ENCODE assay signal across 16 cellular contexts in the genomic region with DNA sequence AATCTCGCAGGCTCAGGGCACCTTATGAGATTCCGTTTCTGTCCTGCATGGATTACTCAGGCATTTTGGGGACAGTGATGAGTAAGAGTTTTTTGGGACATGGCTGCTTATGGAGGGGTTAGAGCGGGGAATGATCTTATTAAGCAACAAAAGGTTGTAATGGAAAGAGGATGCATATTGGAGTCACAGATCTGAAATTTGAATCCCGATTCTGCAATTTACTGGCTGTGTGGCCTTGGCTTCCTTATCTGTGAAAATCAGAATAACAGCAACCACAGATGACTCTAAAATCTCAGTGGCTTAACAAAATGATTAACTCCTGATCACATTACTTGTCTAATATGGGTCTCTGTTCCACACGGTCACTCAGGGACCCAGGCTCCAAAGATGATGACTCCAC. TPM values are rescaled to one million over a fixed set of nuclear protein-coding genes. Genes with fewer than 3 reads are reported as not detected.
DNase-seq lines count a peak whose midpoint lies in the region; ATAC-seq and TF ChIP-seq lines count a peak whose summit lies in the region.
"Had no signal": no experiment of that assay in that cellular context is flagged by ENCODE, and none has a peak within 500 bp of the region (broad histone marks: within the 10 kb centered on the region; RNA-seq: fewer than 3 reads in every experiment).

No MANE protein-coding gene starts in this region.

- H3K27ac ChIP-seq in GM23338 (ENCODE audit: low read depth) (no peak overlapping the region), stomach smooth muscle (ENCODE audit: low read length) (peak overlapping the region; percentile 55), lower lobe of right lung (no peak overlapping the region)
- H3K27ac ChIP-seq: C4-2B had no signal

- peaks cover 13% of the 10 kb centered on the region; the same call in 1 of the 2 replicates for H3F3A ChIP-seq in GM23338 (replicated peaks; ENCODE audit: low read depth)

- H3K79me2 ChIP-seq in GM23338 (replicated peaks; ENCODE audit: insufficient read depth), result peaks cover 4% of the 10 kb centered on the region

- H3K27me3 Mint-ChIP-seq in GM23338 (ENCODE audit: insufficient read depth, low read depth, poor library complexity) (peaks cover 51% of the 10 kb centered on the region), glutamatergic neuron (ENCODE audit: unreplicated experiment) (peaks cover 13% of the 10 kb centered on the region)

- H3K4me3 ChIP-seq in GM23338 (no peak overlapping the region), stomach smooth muscle (ENCODE audit: low read length in 2 of 2) (no peak overlapping the region), lower lobe of right lung (no peak overlapping the region)

- H3K4me1 ChIP-seq in GM23338 (ENCODE audit: insufficient read depth) (peaks cover 72% of the 10 kb centered on the region), stomach smooth muscle (ENCODE audit: control insufficient read depth, insufficient read depth, low read length) (peaks cover 67% of the 10 kb centered on the region), lower lobe of right lung (peaks cover 24% of the 10 kb centered on the region)

- ATAC-seq in GM23338, result no peak
- no peak for ATAC-seq in lower lobe of right lung
- ATAC-seq: HepG2 had no signal

- intact Hi-C loops in lower lobe of right lung (cut with DNase I), result no loop called here

- 0 out of 2 replicates have a peak overlapping the region, but pooled peaks have one; percentile 64 for H3K4me2 ChIP-seq in GM23338

- H3K4me3 Mint-ChIP-seq in GM23338 (no peak overlapping the region), glutamatergic neuron (ENCODE audit: unreplicated experiment) (peak overlapping the region; percentile 33)

- H3K9ac ChIP-seq in stomach smooth muscle (ENCODE audit: low read length in 2 of 2), result no peak overlapping the region

- H3K27ac Mint-ChIP-seq in GM23338, result no peak overlapping the region
- no peak overlapping the region for H3K27ac Mint-ChIP-seq in glutamatergic neuron (ENCODE audit: unreplicated experiment)

- H3K36me3 ChIP-seq in GM23338 (ENCODE audit: insufficient read depth) (no peaks in the 10 kb centered on the region), stomach smooth muscle (ENCODE audit: control insufficient read depth in 2 of 2, insufficient read depth in 2 of 2, low read length in 2 of 2) (peaks cover 0 to 2% of the 10 kb centered on the region in 2 donors), lower lobe of right lung (no peaks in the 10 kb centered on the region)

- H4K20me1 ChIP-seq in GM23338 (replicated peaks; ENCODE audit: insufficient read depth), result peaks cover 4% of the 10 kb centered on the region; the same call in 1 of the 2 replicates

- H3K36me3 Mint-ChIP-seq in GM23338 (ENCODE audit: low read depth) (peaks cover 15% of the 10 kb centered on the region; the same call in 2 of the 3 replicates), glutamatergic neuron (ENCODE audit: unreplicated experiment) (no peaks in the 10 kb centered on the region)

- H2AFZ ChIP-seq in GM23338, result no peak overlapping the region

- H3K9me3 Mint-ChIP-seq in GM23338, result no peaks in the 10 kb centered on the region; the same call in 2 of the 3 replicates
- H3K9me3 Mint-ChIP-seq in glutamatergic neuron (ENCODE audit: unreplicated experiment), result peaks cover 11% of the 10 kb centered on the region

- 0 out of 2 replicates have a peak, but pooled peaks cover 4% of the 10 kb centered on the region for H3K9me2 ChIP-seq in GM23338 (ENCODE audit: insufficient read depth)

- TF ChIP-seq CTCF in GM23338 (conservative IDR thresholded peaks at IDR 0.05; ENCODE audit: low read depth in 2 of 2), result no peak
- TF ChIP-seq CTCF in glutamatergic neuron (IDR thresholded peaks at IDR 0.05; ENCODE audit: partially characterized antibody, unreplicated experiment), result no peak
- no peak for TF ChIP-seq CTCF in lower lobe of right lung (IDR thresholded peaks at IDR 0.05)

- H3K9me3 ChIP-seq in stomach smooth muscle (ENCODE audit: control insufficient read depth in 2 of 2, low read length in 2 of 2) (peaks cover 0 to 4% of the 10 kb centered on the region in 2 donors), lower lobe of right lung (no peaks in the 10 kb centered on the region)

- DNase-seq in GM23338 (ENCODE audit: low spot score) (no peak), NCI-H82 treated with DMSO at 0.1 percent for 48 hours (lab: John Stamatoyannopoulos, UW; ENCODE audit: unreplicated experiment) (peak; percentile 41), glutamatergic neuron (no peak), glomerular visceral epithelial cell (ENCODE audit: extremely low spot score) (no peak), lower lobe of right lung (no peak), NCI-H1930 (lab: John Stamatoyannopoulos, UW) (no peak)
- DNase-seq: AML-193, KBM-7, NCI-H1105 treated with DMSO at 0.1 percent for 48 hours, NCI-H1694, NCI-H2107, NCI-H510A, NCI-H748 treated with DMSO at 0.1 percent for 48 hours had no signal

- H3K27me3 ChIP-seq in GM23338 (ENCODE audit: insufficient read depth), result peaks cover 63% of the 10 kb centered on the region
- H3K27me3 ChIP-seq in stomach smooth muscle (ENCODE audit: control insufficient read depth in 1 of 2, insufficient read depth in 2 of 2, low read length in 2 of 2), result no peaks in the 10 kb centered on the region
- peaks cover 22% of the 10 kb centered on the region for H3K27me3 ChIP-seq in lower lobe of right lung (ENCODE audit: low read depth)

- H3K4me1 Mint-ChIP-seq in GM23338 (peaks cover 82% of the 10 kb centered on the region), glutamatergic neuron (ENCODE audit: low read depth, unreplicated experiment) (peaks cover 62% of the 10 kb centered on the region)

TF ChIP-seq in GM23338, 12 proteins besides CTCF, POLR2A, EP300 and RAD21 (continues in another document):
- TF ChIP-seq ZNF114 (CRISPR knock-in tag; IDR thresholded peaks at IDR 0.05), result no peak
- TF ChIP-seq EZH2 (IDR thresholded peaks at IDR 0.05; ENCODE audit: low read depth, unreplicated experiment), result no peak
- TF ChIP-seq, protein P1, sequence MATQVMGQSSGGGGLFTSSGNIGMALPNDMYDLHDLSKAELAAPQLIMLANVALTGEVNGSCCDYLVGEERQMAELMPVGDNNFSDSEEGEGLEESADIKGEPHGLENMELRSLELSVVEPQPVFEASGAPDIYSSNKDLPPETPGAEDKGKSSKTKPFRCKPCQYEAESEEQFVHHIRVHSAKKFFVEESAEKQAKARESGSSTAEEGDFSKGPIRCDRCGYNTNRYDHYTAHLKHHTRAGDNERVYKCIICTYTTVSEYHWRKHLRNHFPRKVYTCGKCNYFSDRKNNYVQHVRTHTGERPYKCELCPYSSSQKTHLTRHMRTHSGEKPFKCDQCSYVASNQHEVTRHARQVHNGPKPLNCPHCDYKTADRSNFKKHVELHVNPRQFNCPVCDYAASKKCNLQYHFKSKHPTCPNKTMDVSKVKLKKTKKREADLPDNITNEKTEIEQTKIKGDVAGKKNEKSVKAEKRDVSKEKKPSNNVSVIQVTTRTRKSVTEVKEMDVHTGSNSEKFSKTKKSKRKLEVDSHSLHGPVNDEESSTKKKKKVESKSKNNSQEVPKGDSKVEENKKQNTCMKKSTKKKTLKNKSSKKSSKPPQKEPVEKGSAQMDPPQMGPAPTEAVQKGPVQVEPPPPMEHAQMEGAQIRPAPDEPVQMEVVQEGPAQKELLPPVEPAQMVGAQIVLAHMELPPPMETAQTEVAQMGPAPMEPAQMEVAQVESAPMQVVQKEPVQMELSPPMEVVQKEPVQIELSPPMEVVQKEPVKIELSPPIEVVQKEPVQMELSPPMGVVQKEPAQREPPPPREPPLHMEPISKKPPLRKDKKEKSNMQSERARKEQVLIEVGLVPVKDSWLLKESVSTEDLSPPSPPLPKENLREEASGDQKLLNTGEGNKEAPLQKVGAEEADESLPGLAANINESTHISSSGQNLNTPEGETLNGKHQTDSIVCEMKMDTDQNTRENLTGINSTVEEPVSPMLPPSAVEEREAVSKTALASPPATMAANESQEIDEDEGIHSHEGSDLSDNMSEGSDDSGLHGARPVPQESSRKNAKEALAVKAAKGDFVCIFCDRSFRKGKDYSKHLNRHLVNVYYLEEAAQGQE (IDR thresholded peaks at IDR 0.05; ENCODE audit: unreplicated experiment), result no peak
- no peak for TF ChIP-seq STAT1 (IDR thresholded peaks at IDR 0.05; ENCODE audit: unreplicated experiment)
- TF ChIP-seq POLR2AphosphoS5 (IDR thresholded peaks at IDR 0.05; ENCODE audit: low read depth), result no peak
- TF ChIP-seq NANOG (IDR thresholded peaks at IDR 0.05; ENCODE audit: borderline replicate concordance), result no peak

RNA-seq across cellular contexts. Expression of a gene that starts 5.8 kb away (rescaled TPM):
- 10.6 and 12.0 TPM in 2 replicates for total RNA-seq in GM23338 (2014; rRNA removed; shearing (Covaris generic))
- 5.8 and 6.0 TPM in 2 replicates for polyA plus RNA-seq in GM23338 (2016; fragmentation: Nextera tagmentation; extraction: Ambion mirVana)
- total RNA-seq in glutamatergic neuron (ENCODE audit: unreplicated experiment) (80.4 TPM), lower lobe of right lung (38.4 TPM)
- total RNA-seq: HepG2 had no signal
- polyA plus RNA-seq: HepG2 had no signal
